ENCODE assay signal across 8 cellular contexts in the genomic region with DNA sequence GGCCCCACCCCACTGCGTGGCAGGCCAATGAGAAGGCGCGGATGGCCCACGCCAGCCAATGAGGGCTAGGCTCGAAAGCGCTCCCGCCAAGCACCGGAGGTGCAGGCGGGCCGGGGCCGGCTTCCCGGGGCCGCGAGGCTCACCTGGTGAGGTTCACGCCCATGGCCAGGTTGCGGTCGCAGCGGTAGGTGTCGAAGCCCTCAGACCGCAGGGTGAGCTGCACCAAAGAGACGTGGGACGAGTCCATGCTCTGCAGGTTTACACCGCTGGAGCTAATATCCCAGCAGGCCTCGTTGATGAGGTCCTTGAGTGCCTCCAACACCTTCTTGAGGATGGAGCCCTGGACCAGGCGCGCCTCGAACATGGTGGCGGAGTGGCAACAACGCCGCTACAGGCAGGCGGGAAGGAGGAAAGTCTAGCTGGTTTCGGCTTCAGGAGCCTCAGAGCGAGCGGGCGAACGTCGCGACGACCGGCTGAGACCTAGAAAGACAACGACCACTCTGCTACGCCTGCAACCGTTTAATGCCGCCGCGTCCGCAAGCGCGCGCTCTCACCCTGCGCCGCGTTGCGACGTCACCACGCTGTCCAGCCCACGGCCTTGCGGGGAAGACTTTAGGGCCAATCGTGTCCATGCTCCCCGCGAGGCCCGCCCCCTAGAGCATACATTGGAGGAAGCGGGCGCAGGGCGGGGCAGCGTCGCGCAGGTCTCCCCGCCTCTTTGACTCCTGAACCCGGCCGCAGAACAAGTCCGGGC. TPM values are rescaled to one million over a fixed set of nuclear protein-coding genes. Genes with fewer than 3 reads are reported as not detected.
DNase-seq lines count a peak whose midpoint lies in the region; ATAC-seq and TF ChIP-seq lines count a peak whose summit lies in the region.

A gene (minus strand): TSS at position 524 of the 754 bp plus-strand sequence. CDS start 160 bp downstream, at position 364.

- H3K4me1 ChIP-seq in ES-I3 (ENCODE audit: insufficient read depth, low read length), result peaks cover 3% of the 10 kb centered on the region
- H3K4me1 ChIP-seq in HAP-1, result peaks cover 12% of the 10 kb centered on the region
- H3K4me1 ChIP-seq in MM.1S (ENCODE audit: low read length), result peaks cover 30% of the 10 kb centered on the region

- H3K4me1 Mint-ChIP-seq in nephron progenitor cell, result peaks cover 47% of the 10 kb centered on the region
- peaks cover 67% of the 10 kb centered on the region for H3K4me1 Mint-ChIP-seq in stimulated activated naive CD8-positive, alpha-beta T cell treated with anti-CD3 and anti-CD28 coated beads, Interleukin-15, amount 100 ng/mL, for 72 hours

- H3K9me3 ChIP-seq in ES-I3 (ENCODE audit: control insufficient read depth, insufficient read depth, low read length), result no peaks in the 10 kb centered on the region
- H3K9me3 ChIP-seq in HAP-1, result no peaks in the 10 kb centered on the region
- H3K9me3 ChIP-seq in MM.1S (replicated peaks; ENCODE audit: insufficient read depth, low read length), result no peaks in the 10 kb centered on the region

- no peak for TF ChIP-seq CTCF in MM.1S (IDR thresholded peaks at IDR 0.05; ENCODE audit: low read length)
- TF ChIP-seq CTCF in fibroblast of the aortic adventitia (IDR thresholded peaks at IDR 0.05; ENCODE audit: insufficient read depth, low read length), result no peak
- no peak for TF ChIP-seq CTCF in nephron progenitor cell (IDR thresholded peaks at IDR 0.05)

- H4K20me1 ChIP-seq in MM.1S (ENCODE audit: insufficient read depth, low read length), result peaks cover 15% of the 10 kb centered on the region

- peak within 1 kb of the TSS; percentile 61 for H2AFZ ChIP-seq in MM.1S (ENCODE audit: low read length)

- peaks cover 33% of the 10 kb centered on the region for H3K36me3 Mint-ChIP-seq in nephron progenitor cell (ENCODE audit: low read depth)

- H3K9me3 Mint-ChIP-seq in nephron progenitor cell, result no peaks in the 10 kb centered on the region
- H3K9me3 Mint-ChIP-seq in stimulated activated naive CD8-positive, alpha-beta T cell treated with anti-CD3 and anti-CD28 coated beads, Interleukin-15, amount 100 ng/mL, for 72 hours, result no peaks in the 10 kb centered on the region

- peak within 1 kb of the TSS; percentile 88 for H3K4me3 ChIP-seq in HAP-1
- peak within 1 kb of the TSS; percentile 98 for H3K4me3 ChIP-seq in MM.1S (ENCODE audit: low read length)
- H3K4me3 ChIP-seq in fibroblast of the aortic adventitia (ENCODE audit: low read depth, low read length), result peak within 1 kb of the TSS; percentile 99

- peaks cover 51% of the 10 kb centered on the region for H3K79me2 ChIP-seq in MM.1S (ENCODE audit: low read length)

- peak within 1 kb of the TSS; percentile 91 for H3K4me2 ChIP-seq in MM.1S (ENCODE audit: low read depth, low read length)

- peak within 1 kb of the TSS; percentile 97 for H3K27ac ChIP-seq in MM.1S (ENCODE audit: low read length)

- H3K4me3 Mint-ChIP-seq in nephron progenitor cell, result peak within 1 kb of the TSS; percentile 93
- peak within 1 kb of the TSS; percentile 94 for H3K4me3 Mint-ChIP-seq in stimulated activated naive CD8-positive, alpha-beta T cell treated with anti-CD3 and anti-CD28 coated beads, Interleukin-15, amount 100 ng/mL, for 72 hours

- in situ Hi-C loops in HAP-1 (cut with MboI; ENCODE audit: low sequenced_read_pairs), result no loop called here

- peak within 1 kb of the TSS; percentile 98 for H3K27ac Mint-ChIP-seq in nephron progenitor cell
- peak within 1 kb of the TSS; percentile 95 to 97 for H3K27ac Mint-ChIP-seq in stimulated activated naive CD8-positive, alpha-beta T cell treated with anti-CD3 and anti-CD28 coated beads, Interleukin-15, amount 100 ng/mL, for 72 hours

- peak; percentile 92 for ATAC-seq in stimulated activated naive CD8-positive, alpha-beta T cell treated with anti-CD3 and anti-CD28 coated beads, Interleukin-15, amount 100 ng/mL, for 72 hours

- H3K9ac ChIP-seq in ES-I3 (ENCODE audit: low read depth, low read length) (peak within 1 kb of the TSS; percentile 92), MM.1S (ENCODE audit: low read length) (peak within 1 kb of the TSS; percentile 97)

- H3K9me2 ChIP-seq in MM.1S (replicated peaks; ENCODE audit: insufficient read depth, low read length), result no peaks in the 10 kb centered on the region

- DNase-seq in HAP-1 (ENCODE audit: low spot score in 2 of 2) (peak; percentile 98), MM.1S (peak; percentile 99), SIG-M5 (lab: John Stamatoyannopoulos, UW) (peak; percentile 95), activated gamma-delta T cell (lab: John Stamatoyannopoulos, UW) (peak; percentile 90), fibroblast of the aortic adventitia (ENCODE audit: low read depth) (peak; percentile 94), nephron progenitor cell (peak; percentile 94)
- DNase-seq in stimulated activated naive CD8-positive, alpha-beta T cell treated with anti-CD3 and anti-CD28 coated beads, Interleukin-15, amount 100 ng/mL, for 72 hours, result peak; percentile 97 to 99

- H3F3A ChIP-seq in MM.1S (ENCODE audit: insufficient read depth, low read length), result peaks cover 50% of the 10 kb centered on the region

- H3K27me3 ChIP-seq in HAP-1 (ENCODE audit: low read depth) (no peaks in the 10 kb centered on the region), MM.1S (replicated peaks; ENCODE audit: insufficient read depth, low read length) (no peaks in the 10 kb centered on the region)

- H3K36me3 ChIP-seq in ES-I3 (ENCODE audit: insufficient read depth, low read length) (peaks cover 20% of the 10 kb centered on the region), HAP-1 (replicated peaks) (peaks cover 45% of the 10 kb centered on the region), MM.1S (replicated peaks; ENCODE audit: insufficient read depth, low read length) (peaks cover 7% of the 10 kb centered on the region; the same call in 1 of the 2 replicates)

- peaks cover 3% of the 10 kb centered on the region for H3K27me3 Mint-ChIP-seq in nephron progenitor cell (ENCODE audit: low read depth, poor library complexity)
- no peaks in the 10 kb centered on the region for H3K27me3 Mint-ChIP-seq in stimulated activated naive CD8-positive, alpha-beta T cell treated with anti-CD3 and anti-CD28 coated beads, Interleukin-15, amount 100 ng/mL, for 72 hours

RNA-seq across cellular contexts. Expression of the gene that starts here (rescaled TPM):
- 46.3 and 307 TPM in 2 replicates for total RNA-seq in fibroblast of the aortic adventitia (ENCODE audit: low replicate concordance)

Comparison
In these comparisons a context has a peak if more than half of its experiments do, and no peak if none do; other contexts are left out.
1. Peak in every context shown above with its lines: DNase-seq, ATAC-seq, H3K4me3 ChIP-seq and H3K27ac ChIP-seq.